In the genomic region with DNA sequence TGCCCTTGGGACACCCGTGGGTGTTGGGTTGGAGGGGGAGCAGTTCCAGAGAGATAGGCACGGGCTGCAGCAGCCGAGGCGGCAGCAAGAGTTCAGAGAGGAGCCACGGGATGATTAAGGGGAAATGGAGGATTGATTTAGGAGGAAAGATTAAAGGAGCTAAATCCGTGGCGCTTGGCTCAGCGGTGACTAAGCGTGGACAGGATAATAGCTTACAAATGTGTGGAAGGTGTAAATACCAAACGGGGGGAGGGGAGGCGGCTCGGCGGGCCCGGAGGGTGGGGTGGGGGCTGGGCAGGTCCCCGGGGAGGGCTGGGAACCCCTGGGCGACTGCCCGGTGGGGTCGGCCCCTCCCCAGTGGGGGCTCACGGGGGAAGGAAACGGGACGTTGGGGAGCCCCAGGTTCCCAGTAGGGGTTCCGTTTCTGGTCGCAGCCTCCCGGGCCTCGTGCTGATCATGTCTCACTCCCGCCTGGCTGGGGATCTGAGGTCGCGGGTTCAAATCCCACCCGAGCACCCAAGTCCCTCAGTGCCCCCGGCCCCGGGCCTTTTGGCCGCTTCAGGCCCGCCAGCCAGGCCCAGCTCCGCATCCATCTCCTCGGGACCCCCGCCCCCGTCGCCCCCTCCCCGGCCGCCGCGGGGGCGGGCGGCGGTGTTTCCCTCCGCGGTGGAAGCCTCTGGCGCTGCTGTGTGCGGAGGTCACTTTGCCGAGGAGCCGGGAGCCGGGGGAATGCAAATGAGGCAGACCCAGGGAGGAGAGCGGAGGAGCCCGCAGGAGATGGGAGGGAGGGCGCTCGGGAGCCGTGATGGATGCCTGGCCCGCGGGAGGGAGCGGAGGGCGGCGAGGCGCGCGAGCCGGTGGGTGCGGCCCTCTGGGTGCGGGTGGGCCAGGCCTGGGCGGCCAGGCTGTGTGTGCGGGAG, we compare ENCODE assay signal across 8 cellular contexts. TPM values are rescaled to one million over a fixed set of nuclear protein-coding genes. Genes with fewer than 3 reads are reported as not detected.
DNase-seq lines count a peak whose midpoint lies in the region; ATAC-seq, FAIRE-seq and TF ChIP-seq lines count a peak whose summit lies in the region.

No MANE protein-coding gene starts in this region.

- H3K79me2 ChIP-seq in PC-3 (ENCODE audit: low read length): no peaks in the 10 kb centered on the region

- H3K36me3 ChIP-seq in ES-I3 (ENCODE audit: insufficient read depth, low read length) (no peaks in the 10 kb centered on the region), PC-3 (ENCODE audit: low read depth, low read length) (no peaks in the 10 kb centered on the region), psoas muscle (ENCODE audit: insufficient read depth in 1 of 2, low read depth in 1 of 2) (no peaks in the 10 kb centered on the region), small intestine (ENCODE audit: control insufficient read depth in 2 of 2, insufficient read depth in 2 of 2, low read length in 2 of 2) (no peaks in the 10 kb centered on the region)

- no peak for FAIRE-seq in small intestine (lab: Jason Lieb, UNC)

- H3F3A ChIP-seq in PC-3 (ENCODE audit: low read length, unreplicated experiment): no peaks in the 10 kb centered on the region

- BruUV-seq in PC-3 (replicated peaks; lab: Mats Ljungman, UMichigan): no TSS peak

- intact Hi-C loops in PC-3 (cut with micrococcal nuclease) (no loop called here), psoas muscle (cut with DNase I) (loop anchor here in 1 of 2 donors (5.0 kb wide), 1 partner anchor 55 kb away; no protein-coding TSS in a partner anchor)

- peak overlapping the region; percentile 77 for H3K4me2 ChIP-seq in PC-3 (ENCODE audit: low read length)

- ATAC-seq in PC-3 (peak; percentile 38), psoas muscle (peak in 3 of 4 donors; percentile 41 to 63 (median 45)), GM21576 (IDR thresholded peaks at IDR 0.05; ENCODE audit: unreplicated experiment) (no peak), GM21825 (IDR thresholded peaks at IDR 0.05; ENCODE audit: unreplicated experiment) (no peak)

- POLR2A ChIA-PET in PC-3 (lab: Charles Lee; ENCODE audit: unreplicated experiment): interaction anchor here (0.6 kb wide), 1 partner anchor 12 kb away, joined by 41 read pairs; no protein-coding TSS in a partner anchor

- no peaks in the 10 kb centered on the region for H3K27me3 ChIP-seq in PC-3 (ENCODE audit: low read length)
- H3K27me3 ChIP-seq in psoas muscle (ENCODE audit: insufficient read depth in 3 of 3, low read length in 2 of 3): peaks cover 0 to 29% (median 10%) of the 10 kb centered on the region in 3 donors
- H3K27me3 ChIP-seq in small intestine (ENCODE audit: control insufficient read depth in 2 of 2, insufficient read depth in 2 of 2, low read length in 2 of 2): peaks cover 0 to 36% of the 10 kb centered on the region in 2 donors

- H3K9ac ChIP-seq in ES-I3 (ENCODE audit: low read depth, low read length) (peak overlapping the region; percentile 42; the same call in 1 of the 2 replicates), PC-3 (ENCODE audit: low read length) (no peak overlapping the region)

- 11 to 17% (median 15%) methylated on average over 27 to 70 of the region's 70 CpGs for WGBS in psoas muscle, 3 donors
- 2 to 3% (median 3%) methylated on average over 41 to 70 of the region's 70 CpGs for WGBS in small intestine, 3 donors

- no peak overlapping the region; the same call in 1 of the 2 replicates for H3K4me3 ChIP-seq in PC-3 (ENCODE audit: low read length)
- H3K4me3 ChIP-seq in fibroblast of pulmonary artery (replicated peaks; ENCODE audit: low read depth, low read length): no peak overlapping the region
- H3K4me3 ChIP-seq in psoas muscle: peak overlapping the region; percentile 34
- H3K4me3 ChIP-seq in small intestine (ENCODE audit: low read depth in 1 of 2, low read length in 2 of 2): no peak overlapping the region

- H4K20me1 ChIP-seq in PC-3 (ENCODE audit: low read length): no peaks in the 10 kb centered on the region

- H3K4me1 ChIP-seq in ES-I3 (ENCODE audit: insufficient read depth, low read length) (peaks cover 26% of the 10 kb centered on the region), PC-3 (ENCODE audit: insufficient read depth, low read length) (peaks cover 14% of the 10 kb centered on the region), psoas muscle (no peaks in the 10 kb centered on the region), small intestine (ENCODE audit: control insufficient read depth in 2 of 2, insufficient read depth in 1 of 2, low read depth in 1 of 2, low read length in 1 of 2) (no peaks in the 10 kb centered on the region)

- H3K9me3 ChIP-seq in ES-I3 (ENCODE audit: control insufficient read depth, insufficient read depth, low read length): no peaks in the 10 kb centered on the region
- H3K9me3 ChIP-seq in PC-3 (ENCODE audit: low read length): no peaks in the 10 kb centered on the region
- no peaks in the 10 kb centered on the region for H3K9me3 ChIP-seq in psoas muscle
- H3K9me3 ChIP-seq in small intestine (ENCODE audit: control insufficient read depth, low read depth): no peaks in the 10 kb centered on the region

- no peaks in the 10 kb centered on the region for H3K9me2 ChIP-seq in PC-3 (replicated peaks; ENCODE audit: low read length)

- CTCF ChIA-PET in PC-3 (lab: Charles Lee): interaction anchor here (0.6 to 1.3 kb wide), 9 partner anchors 8 to 134 kb away, joined by 3 to 22 read pairs (median 4); a partner anchor contains a TSS

- DNase-seq in PC-3 (peak; percentile 51), fibroblast of pulmonary artery (ENCODE audit: low read depth) (peak; percentile 46), psoas muscle (no peak), small intestine (no peak)
- DNase-seq in stimulated activated naive CD4-positive, alpha-beta T cell treated with Interleukin-2 at 50 U/mL for 16 hours (lab: John Stamatoyannopoulos, UW): no peak

- H2AFZ ChIP-seq in PC-3 (ENCODE audit: low read length): peak overlapping the region; percentile 52

- no peak overlapping the region for H3K27ac ChIP-seq in PC-3 (ENCODE audit: low read length)
- no peak overlapping the region for H3K27ac ChIP-seq in psoas muscle
- H3K27ac ChIP-seq in small intestine (ENCODE audit: low read depth in 1 of 2, low read length in 1 of 2): no peak overlapping the region

- TF ChIP-seq CTCF in PC-3 (conservative IDR thresholded peaks at IDR 0.05; ENCODE audit: low read depth, low read length) (no peak), fibroblast of pulmonary artery (IDR thresholded peaks at IDR 0.05; ENCODE audit: low read length, missing control alignments) (no peak), psoas muscle (IDR thresholded peaks at IDR 0.05) (no peak)

RNA-seq across cellular contexts. Expression of gene ASIC4, which starts 8.1 kb away (rescaled TPM):
- total RNA-seq in PC-3 (2014; rRNA removed) (0.11 TPM in 1 of 2 replicates, not detected in the other), psoas muscle (under 1 TPM in 2 of 4 donors, not detected in 2; 0.30 to 0.34 TPM)
- polyA plus RNA-seq in psoas muscle (under 1 TPM in 2 of 3 donors, not detected in 1; 0.03 to 0.23 TPM), small intestine (under 1 TPM in 1 of 3 donors, not detected in 2; 0.04 TPM)

RNA-seq across cellular contexts. Expression of gene CHPF, which starts 21.2 kb away (rescaled TPM):
- total RNA-seq in PC-3 (2014; rRNA removed) (139 and 210 TPM in 2 replicates), psoas muscle (10 to 100 TPM; 11.9 to 14.2 (median 13.1) TPM)
- polyA plus RNA-seq in psoas muscle (10 to 100 TPM in 1 of 3 donors, 1 to 10 TPM in 2; 8.4 to 13.0 (median 9.0) TPM), small intestine (10 to 100 TPM in 2 of 3 donors, 1 to 10 TPM in 1; 8.7 to 51.9 (median 49.0) TPM)

RNA-seq across cellular contexts. Expression of gene TMEM198, which starts 21.5 kb away (rescaled TPM):
- 1.1 and 5.2 TPM in 2 replicates for total RNA-seq in PC-3 (2014; rRNA removed)
- 1 to 10 TPM in 3 of 4 donors, under 1 TPM in 1; 0.88 to 3.1 (median 2.0) TPM for total RNA-seq in psoas muscle
- 1 to 10 TPM in 2 of 3 donors, under 1 TPM in 1; 0.61 to 3.7 (median 2.3) TPM for polyA plus RNA-seq in psoas muscle
- polyA plus RNA-seq in small intestine: 10 to 100 TPM in 1 of 3 donors, 1 to 10 TPM in 2; 1.8 to 23.5 (median 9.6) TPM

RNA-seq across cellular contexts. Expression of gene GMPPA, which starts 23.7 kb away (rescaled TPM):
- total RNA-seq in PC-3 (2014; rRNA removed) (78.1 and 85.7 TPM in 2 replicates), psoas muscle (10 to 100 TPM; 14.4 to 23.4 (median 18.2) TPM)
- polyA plus RNA-seq in psoas muscle (10 to 100 TPM; 20.0 to 33.8 (median 26.9) TPM), small intestine (10 to 100 TPM; 52.6 to 63.5 (median 59.3) TPM)

RNA-seq across cellular contexts. Expression of gene OBSL1, which starts 49.0 kb away (rescaled TPM):
- total RNA-seq in PC-3 (2014; rRNA removed) (122 and 148 TPM in 2 replicates), psoas muscle (100 to 1,000 TPM in 1 of 4 donors, 10 to 100 TPM in 3; 38.7 to 134 (median 68.0) TPM)
- polyA plus RNA-seq in psoas muscle (10 to 100 TPM; 10.3 to 35.9 (median 22.1) TPM), small intestine (10 to 100 TPM in 2 of 3 donors, 1 to 10 TPM in 1; 4.5 to 16.3 (median 14.6) TPM)

Comparison
In these comparisons a context has a peak if more than half of its experiments do, and no peak if none do; other contexts are left out.
1. ATAC-seq: peak in PC-3 (single experiment) and psoas muscle (3 of 4); none in GM21576 (single experiment) and GM21825 (single experiment).
2. DNase-seq: peak in PC-3 (single experiment) and fibroblast of pulmonary artery (single experiment); none in psoas muscle (0 of 2), small intestine (single experiment) and stimulated activated naive CD4-positive, alpha-beta T cell treated with Interleukin-2 at 50 U/mL for 16 hours (single experiment).